ENCODE assay signal across 28 cellular contexts in the genomic region with DNA sequence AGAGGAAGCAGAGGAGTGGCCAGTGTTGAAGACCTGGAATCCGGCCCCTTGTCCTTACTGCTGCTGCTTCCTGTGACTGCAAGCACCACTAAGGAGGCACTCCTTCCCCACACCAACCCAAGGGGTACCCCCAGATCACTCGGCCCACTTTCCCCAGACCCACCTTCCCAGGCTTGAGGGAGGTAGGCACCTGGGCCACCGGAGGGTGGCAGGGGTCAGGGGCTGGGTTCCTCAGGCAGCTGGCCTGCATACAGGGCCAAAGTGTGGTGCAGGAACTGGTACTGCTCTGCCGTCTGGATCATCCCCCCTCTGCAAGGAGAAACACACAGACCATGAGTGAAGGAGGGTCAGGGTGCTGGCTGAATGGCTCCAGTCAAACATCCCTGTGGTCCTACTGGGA. TPM values are rescaled to one million over a fixed set of nuclear protein-coding genes. Genes with fewer than 3 reads are reported as not detected.
"Had no signal": no experiment of that assay in that cellular context is flagged by ENCODE, and none has a peak within 500 bp of the region (broad histone marks: within the 10 kb centered on the region; RNA-seq: fewer than 3 reads in every experiment).

No MANE protein-coding gene starts in this region.

- H2AFZ ChIP-seq: hepatocyte, neural progenitor cell had no signal

- H3K9me3 ChIP-seq: adrenal gland, ascending aorta, lower lobe of right lung, mucosa of descending colon, upper lobe of right lung had no signal

- H3K9me3 Mint-ChIP-seq: activated B cell treated with CpG ODN at 0.5 μM for 24 hours; immature natural killer cell; neural progenitor cell; T-helper 1 cell treated with Interleukin-12 subunit alpha and Interleukin-12 subunit beta and Interleukin-4 antibody, amounts not matched to agents 30 μg/mL and 1 μg/mL, for 36 hours had no signal

- H3K4me3 Mint-ChIP-seq: neural progenitor cell; T-helper 1 cell treated with Interleukin-12 subunit alpha and Interleukin-12 subunit beta and Interleukin-4 antibody, amounts not matched to agents 30 μg/mL and 1 μg/mL, for 36 hours had no signal

- FAIRE-seq: endothelial cell of umbilical vein, frontal cortex had no signal

- H3K36me3 ChIP-seq: ascending aorta, lower lobe of right lung, neural progenitor cell, upper lobe of right lung had no signal

- H3K4me3 ChIP-seq: adrenal gland, ascending aorta, hepatocyte, lower lobe of right lung, mucosa of descending colon, neural progenitor cell, upper lobe of right lung had no signal

- H3K36me3 Mint-ChIP-seq: neural progenitor cell had no signal

- ATAC-seq: esophagus mucosa, left lobe of liver, lower lobe of right lung, mucosa of descending colon, upper lobe of right lung had no signal

- DNase-seq: activated B cell treated with CpG ODN at 0.5 μM for 24 hours; activated CD4-positive, alpha-beta T cell treated with anti-CD3 and anti-CD28 coated beads for 4 hours; activated gamma-delta T cell; activated naive CD4-positive, alpha-beta T cell treated with anti-CD3 and anti-CD28 coated beads, Interleukin-2, amount 50 U/mL, for 16 hours; activated T-cell treated with anti-CD3 and anti-CD28 coated beads, Interleukin-2, amount 50 U/mL, for 48 hours; adrenal gland; central memory CD4-positive, alpha-beta T cell; dermis blood vessel endothelial cell; effector memory CD4-positive, alpha-beta T cell; glutamatergic neuron; immature natural killer cell; lower lobe of right lung; mesendoderm; mucosa of descending colon; stimulated activated CD4-positive, alpha-beta T cell treated with anti-CD3 and anti-CD28 coated beads, Interleukin-2, amount 100 ng/mL, for 48 hours; stimulated activated CD8-positive, alpha-beta memory T cell treated with anti-CD3 and anti-CD28 coated beads, Interleukin-4, amount 100 ng/mL, for 48 hours; stimulated activated naive CD4-positive, alpha-beta T cell treated with Interleukin-2 at 50 U/mL for 16 hours; upper lobe of right lung had no signal

- H3K27me3 ChIP-seq: adrenal gland, ascending aorta, hepatocyte, upper lobe of right lung had no signal

- H3K4me2 ChIP-seq: hepatocyte, neural progenitor cell had no signal

- H3K27ac Mint-ChIP-seq: progenitor cell of endocrine pancreas had no signal

- H3K27ac ChIP-seq: adrenal gland, ascending aorta, hepatocyte, lower lobe of right lung, neural progenitor cell, upper lobe of right lung had no signal

- H3K9ac ChIP-seq: neural progenitor cell had no signal

- H3K27me3 Mint-ChIP-seq: activated B cell treated with CpG ODN at 0.5 μM for 24 hours had no signal

RNA-seq across cellular contexts. Expression of a gene that starts 12.0 kb away (rescaled TPM):
- total RNA-seq: ascending aorta, frontal cortex, hepatocyte, osteocyte, progenitor cell of endocrine pancreas had no signal

RNA-seq across cellular contexts. Expression of a gene that starts 25.7 kb away (rescaled TPM):
- total RNA-seq: activated B cell treated with CpG ODN at 0.5 μM for 24 hours, ascending aorta, dermis blood vessel endothelial cell, endothelial cell of umbilical vein, hepatocyte, left lobe of liver, osteocyte, progenitor cell of endocrine pancreas had no signal
- polyA plus RNA-seq: endothelial cell of umbilical vein had no signal

RNA-seq across cellular contexts. Expression of a gene that starts 45.2 kb away (rescaled TPM):
- total RNA-seq: activated B cell treated with CpG ODN at 0.5 μM for 24 hours, dermis blood vessel endothelial cell, endothelial cell of umbilical vein had no signal
- polyA plus RNA-seq: endothelial cell of umbilical vein had no signal
